In genomic region chr1:229952670-229953520, GRCh38 we compare ENCODE assay signal across 22 cellular contexts.
DNase-seq lines count a peak whose midpoint lies in the region; ATAC-seq, FAIRE-seq and TF ChIP-seq lines count a peak whose summit lies in the region.
"Had no signal": no experiment of that assay in that cellular context is flagged by ENCODE, and none has a peak within 500 bp of the region (broad histone marks: within the 10 kb centered on the region; RNA-seq: fewer than 3 reads in every experiment).

No MANE protein-coding gene starts in this region.

- H3K4me3 ChIP-seq in RWPE2 (ENCODE audit: severe bottlenecking): no peak overlapping the region
- no peak overlapping the region for H3K4me3 ChIP-seq in H1 (ENCODE audit: extremely low read depth in 1 of 4, insufficient read depth in 2 of 4, low read depth in 3 of 4, low read length in 4 of 4)
- H3K4me3 ChIP-seq in coronary artery: no peak overlapping the region
- H3K4me3 ChIP-seq: left ventricle myocardium inferior had no signal

- H3K4me2 ChIP-seq in H1 (ENCODE audit: insufficient read depth in 1 of 2, low read depth in 2 of 2, low read length in 2 of 2): no peak overlapping the region

- H3K27me3 ChIP-seq in RWPE2 (ENCODE audit: insufficient read depth, poor library complexity, severe bottlenecking): no peaks in the 10 kb centered on the region
- H3K27me3 ChIP-seq in H1 (replicated peaks in 1 of 4; ENCODE audit: control insufficient read depth in 3 of 4, extremely low read depth in 1 of 4, insufficient read depth in 3 of 4, low read length in 3 of 4): no peaks in the 10 kb centered on the region

- TF ChIP-seq CTCF in RWPE2 (IDR thresholded peaks at IDR 0.05; ENCODE audit: poor library complexity, severe bottlenecking) (no peak), H1 (IDR thresholded peaks at IDR 0.05; ENCODE audit: control extremely low read depth in 1 of 3, insufficient read depth in 1 of 3, low read depth in 1 of 3, low read length in 3 of 3) (no peak), coronary artery (IDR thresholded peaks at IDR 0.05) (no peak)

- POLR2A ChIA-PET in H1 (lab: Charles Lee; ENCODE audit: partially characterized antibody): no interaction called here

- CTCF ChIA-PET in H1 (lab: Charles Lee; ENCODE audit: partially characterized antibody): interaction anchor here (1.4 kb wide), 1 partner anchor 10 kb away, joined by 3 read pairs; no protein-coding TSS in a partner anchor

- no peak for TF ChIP-seq EP300 in H1 (IDR thresholded peaks at IDR 0.05; ENCODE audit: borderline replicate concordance in 1 of 2, low read depth in 2 of 2, low read length in 2 of 2)

- H3K9ac ChIP-seq in H1 (replicated peaks in 1 of 4; ENCODE audit: extremely low read depth in 1 of 4, low read depth in 3 of 4, low read length in 3 of 4): no peak overlapping the region

- no peaks in the 10 kb centered on the region for H3K79me2 ChIP-seq in H1 (ENCODE audit: control insufficient read depth in 1 of 2, insufficient read depth in 2 of 2, low read length in 2 of 2)

- H3K9me3 ChIP-seq in RWPE2 (ENCODE audit: severe bottlenecking) (no peaks in the 10 kb centered on the region), H1 (ENCODE audit: insufficient read depth in 2 of 2, low read depth in 1 of 2, low read length in 1 of 2) (no peaks in the 10 kb centered on the region)
- H3K9me3 ChIP-seq: left ventricle myocardium inferior had no signal

- H3K27ac ChIP-seq in RWPE2 (ENCODE audit: poor library complexity, severe bottlenecking) (peak overlapping the region; percentile 23), H1 (ENCODE audit: low read depth, low read length) (no peak overlapping the region), coronary artery (no peak overlapping the region)
- H3K27ac ChIP-seq: HL-60, left ventricle myocardium inferior had no signal

- H3K4ac ChIP-seq in H1 (replicated peaks; ENCODE audit: insufficient read length, low read depth, low read length): no peak overlapping the region

- H2BK20ac ChIP-seq in H1 (ENCODE audit: low read length): no peak overlapping the region

- no peaks in the 10 kb centered on the region for H3K36me3 ChIP-seq in RWPE2 (ENCODE audit: low read depth)
- no peaks in the 10 kb centered on the region for H3K36me3 ChIP-seq in H1 (ENCODE audit: control insufficient read depth in 2 of 4, insufficient read depth in 4 of 4, low read length in 3 of 4)
- H3K36me3 ChIP-seq: left ventricle myocardium inferior had no signal

- H3K18ac ChIP-seq in H1 (ENCODE audit: extremely low read depth, low read length): no peak overlapping the region

- H2BK5ac ChIP-seq in H1 (ENCODE audit: low read depth, low read length): no peak overlapping the region

- no peak for TF ChIP-seq POLR2A in H1 (IDR thresholded peaks at IDR 0.05; ENCODE audit: control extremely low read depth in 1 of 2, low read depth in 2 of 2, low read length in 2 of 2)

- no peak for TF ChIP-seq RAD21 in H1 (IDR thresholded peaks at IDR 0.05 in 1 of 2, conservative IDR thresholded peaks at IDR 0.05 in 1 of 2; ENCODE audit: low read depth in 2 of 2, low read length in 2 of 2)

- no peak for ATAC-seq in RWPE2 (ENCODE audit: low read depth)
- ATAC-seq: activated CD8-positive, alpha-beta T cell treated with anti-CD3 and anti-CD28 coated beads, Interleukin-2, amount 10 ng/mL, durations not matched to agents 7 days and 5 days; Right ventricle myocardium inferior; stimulated activated naive B cell treated with anti-CD40 and anti-IgM and Interleukin-4, amounts not matched to agents 10 μg/mL and 1 μg/mL and 100 μg/mL, for 72 hours had no signal

- H3K56ac ChIP-seq in H1 (replicated peaks; ENCODE audit: insufficient read length, low read depth, low read length): no peak overlapping the region

- H4K91ac ChIP-seq in H1 (replicated peaks; ENCODE audit: insufficient read length, low read length): no peak overlapping the region

- no peak overlapping the region for H2AK5ac ChIP-seq in H1 (ENCODE audit: low read depth, low read length)

- no peaks in the 10 kb centered on the region for H4K20me1 ChIP-seq in H1 (replicated peaks in 1 of 2; ENCODE audit: control insufficient read depth in 1 of 2, insufficient read depth in 2 of 2, low read length in 2 of 2)

- H2AFZ ChIP-seq in H1 (ENCODE audit: low read length): peak overlapping the region; percentile 67; the same call in 1 of the 2 replicates

- H4K5ac ChIP-seq in H1 (ENCODE audit: insufficient read length, low read depth, low read length): no peak overlapping the region

- H2BK15ac ChIP-seq in H1 (ENCODE audit: low read length): no peak overlapping the region

- no peak overlapping the region for H3K23ac ChIP-seq in H1 (ENCODE audit: insufficient read length)

- no peak overlapping the region for H2BK120ac ChIP-seq in H1 (replicated peaks; ENCODE audit: low read depth, low read length)

- H3K4me1 ChIP-seq in RWPE2 (ENCODE audit: insufficient read depth, poor library complexity, severe bottlenecking): peaks cover 2% of the 10 kb centered on the region
- no peaks in the 10 kb centered on the region for H3K4me1 ChIP-seq in H1 (replicated peaks in 1 of 4; ENCODE audit: control insufficient read depth in 3 of 4, insufficient read depth in 4 of 4, low read length in 3 of 4)
- H3K4me1 ChIP-seq: left ventricle myocardium inferior had no signal

- H3K14ac ChIP-seq in H1 (ENCODE audit: insufficient read length): no peak overlapping the region

- DNase-seq in ELR (ENCODE audit: low read depth) (peak; percentile 8), RWPE2 (ENCODE audit: low spot score) (no peak), H1 (ENCODE audit: low read depth in 1 of 2, low spot score in 2 of 2) (no peak), myocyte (ENCODE audit: low read depth) (peak; percentile 21), coronary artery (ENCODE audit: low spot score) (no peak), NCI-H2029 (lab: John Stamatoyannopoulos, UW) (no peak), AML-193 (lab: John Stamatoyannopoulos, UW) (no peak)
- DNase-seq in activated effector memory CD4-positive, alpha-beta T cell treated with Interleukin-2 at 50 U/mL for 16 hours: no peak
- DNase-seq: activated CD4-positive, CD25-positive, alpha-beta regulatory T cell treated with anti-CD3 and anti-CD28 coated beads, Interleukin-2, amount 50 U/mL, for 72 hours; activated CD8-positive, alpha-beta T cell treated with anti-CD3 and anti-CD28 coated beads, Interleukin-2, amount 10 ng/mL, durations not matched to agents 7 days and 5 days; activated naive CD4-positive, alpha-beta T cell; C1 segment of cervical spinal cord; effector memory CD4-positive, alpha-beta T cell; GF-D8; H7; left ventricle myocardium inferior; NCI-H1417 treated with DMSO at 0.1 percent for 48 hours; NCI-H2171 treated with DMSO at 0.1 percent for 48 hours; NCI-H526; stimulated activated naive B cell treated with anti-CD40 and anti-IgM and Interleukin-4, amounts not matched to agents 10 μg/mL and 1 μg/mL and 100 μg/mL, for 72 hours had no signal

- H3K79me1 ChIP-seq in H1 (ENCODE audit: low read depth, low read length): no peaks in the 10 kb centered on the region

- no peak overlapping the region for H4K8ac ChIP-seq in H1 (ENCODE audit: extremely low read depth, insufficient read depth, low read length)

- no peak overlapping the region for H2BK12ac ChIP-seq in H1 (ENCODE audit: low read depth, low read length)

- H3K23me2 ChIP-seq in H1 (ENCODE audit: low read depth, low read length): no peaks in the 10 kb centered on the region; the same call in 1 of the 2 replicates

- WGBS in H1 (ENCODE audit: extremely low coverage in 1 of 2, insufficient coverage in 1 of 2, insufficient read length in 1 of 2, insufficient replicate concordance in 2 of 2, low coverage in 1 of 2, low lambda C conversion rate in 2 of 2, missing lambda C conversion rate in 1 of 2), 2 experiments: 89% methylated on average over 4 of the region's 4 CpGs; no CpG with 5 or more reads in 1 of the 2 experiments

- no peak for FAIRE-seq in H1 (lab: Jason Lieb, UNC)

TF ChIP-seq in H1, 55 proteins besides CTCF, POLR2A, EP300 and RAD21:
- TF ChIP-seq GABPA (IDR thresholded peaks at IDR 0.05; ENCODE audit: borderline replicate concordance, insufficient read depth, low read length): no peak
- TF ChIP-seq TBP (IDR thresholded peaks at IDR 0.05; ENCODE audit: low read depth, low read length): no peak
- no peak for TF ChIP-seq CTBP2 (IDR thresholded peaks at IDR 0.05; ENCODE audit: borderline replicate concordance, insufficient read depth, insufficient read length, low read length)
- no peak for TF ChIP-seq NANOG (IDR thresholded peaks at IDR 0.05; ENCODE audit: insufficient read depth, low read depth, low read length, poor library complexity, severe bottlenecking)
- no peak for TF ChIP-seq HDAC2 (IDR thresholded peaks at IDR 0.05; ENCODE audit: borderline replicate concordance in 1 of 2, low read depth in 2 of 2, low read length in 2 of 2)
- TF ChIP-seq SUZ12 (IDR thresholded peaks at IDR 0.05; ENCODE audit: low read length): no peak
- TF ChIP-seq RNF2 (IDR thresholded peaks at IDR 0.05; ENCODE audit: borderline replicate concordance, low read depth, low read length, missing control alignments, poor library complexity, severe bottlenecking): no peak

Comparison
In these comparisons a context has a peak if more than half of its experiments do, and no peak if none do; other contexts are left out.
1. DNase-seq: peak in ELR (single experiment) and myocyte (single experiment); none in RWPE2 (single experiment), H1 (0 of 2), coronary artery (single experiment), NCI-H2029 (single experiment), activated effector memory CD4-positive, alpha-beta T cell treated with Interleukin-2 at 50 U/mL for 16 hours (single experiment) and AML-193 (0 of 2).